11 cellular contexts compared by ENCODE assay signal in genomic region chr12:95802482-95803264, GRCh38. TPM values are rescaled to one million over a fixed set of nuclear protein-coding genes. Genes with fewer than 3 reads are reported as not detected.
DNase-seq lines count a peak whose midpoint lies in the region; ATAC-seq, FAIRE-seq and TF ChIP-seq lines count a peak whose summit lies in the region.
"Had no signal": no experiment of that assay in that cellular context is flagged by ENCODE, and none has a peak within 500 bp of the region (broad histone marks: within the 10 kb centered on the region; RNA-seq: fewer than 3 reads in every experiment).

No MANE protein-coding gene starts in this region.

- FAIRE-seq in RCC 7860 (lab: Jason Lieb, UNC) = peak; percentile 96

- TF ChIP-seq CTCF in fibroblast of mammary gland (conservative IDR thresholded peaks at IDR 0.05; ENCODE audit: control insufficient read depth, insufficient read depth, low read depth, low read length) (no peak), omental fat pad (IDR thresholded peaks at IDR 0.05) (no peak)

- no peak overlapping the region for H3K4me3 Mint-ChIP-seq in activated naive CD4-positive, alpha-beta T cell treated with anti-CD3 and anti-CD28 coated beads for 36 hours
- H3K4me3 Mint-ChIP-seq: activated naive CD8-positive, alpha-beta T cell treated with anti-CD3 and anti-CD28 coated beads, Interleukin-2, amount 50 U/mL, for 24 hours had no signal

- intact Hi-C loops in activated naive CD4-positive, alpha-beta T cell treated with anti-CD3 and anti-CD28 coated beads for 36 hours (cut with micrococcal nuclease) = no loop called here

- H3K27ac Mint-ChIP-seq in activated naive CD4-positive, alpha-beta T cell treated with anti-CD3 and anti-CD28 coated beads for 36 hours = no peak overlapping the region
- H3K27ac Mint-ChIP-seq: activated naive CD8-positive, alpha-beta T cell treated with anti-CD3 and anti-CD28 coated beads, Interleukin-2, amount 50 U/mL, for 24 hours had no signal

- DNase-seq in COLO829 (ENCODE audit: low spot score) = peak; percentile 19
- peak; percentile 94 for DNase-seq in RCC 7860 (ENCODE audit: low spot score)
- peak; percentile 81 for DNase-seq in fibroblast of mammary gland (ENCODE audit: low read depth)
- no peak for DNase-seq in omental fat pad (ENCODE audit: low spot score)
- DNase-seq in midbrain (lab: John Stamatoyannopoulos, UW) = no peak
- no peak for DNase-seq in activated naive CD4-positive, alpha-beta T cell treated with anti-CD3 and anti-CD28 coated beads for 36 hours
- DNase-seq in pons (ENCODE audit: low spot score) = no peak
- DNase-seq: activated naive CD8-positive, alpha-beta T cell treated with anti-CD3 and anti-CD28 coated beads, Interleukin-2, amount 50 U/mL, for 24 hours; DMS79; NCI-H345 had no signal

- peaks cover 10% of the 10 kb centered on the region for H3K27me3 Mint-ChIP-seq in activated naive CD4-positive, alpha-beta T cell treated with anti-CD3 and anti-CD28 coated beads for 36 hours (ENCODE audit: low read depth)

- CTCF ChIA-PET in activated naive CD4-positive, alpha-beta T cell treated with anti-CD3 and anti-CD28 coated beads for 36 hours (lab: Charles Lee) = no interaction called here

- no peak overlapping the region for H3K4me3 ChIP-seq in fibroblast of mammary gland (ENCODE audit: control insufficient read depth, low read depth, low read length)

- no peaks in the 10 kb centered on the region for H3K36me3 Mint-ChIP-seq in activated naive CD4-positive, alpha-beta T cell treated with anti-CD3 and anti-CD28 coated beads for 36 hours (ENCODE audit: low read depth)

- no peaks in the 10 kb centered on the region for H3K4me1 Mint-ChIP-seq in activated naive CD4-positive, alpha-beta T cell treated with anti-CD3 and anti-CD28 coated beads for 36 hours (ENCODE audit: low read depth)
- H3K4me1 Mint-ChIP-seq: activated naive CD8-positive, alpha-beta T cell treated with anti-CD3 and anti-CD28 coated beads, Interleukin-2, amount 50 U/mL, for 24 hours had no signal

- ATAC-seq in omental fat pad (ENCODE audit: low FRiP score) (peak; percentile 83), HG02981 (IDR thresholded peaks at IDR 0.05; ENCODE audit: unreplicated experiment) (no peak)
- ATAC-seq: activated naive CD8-positive, alpha-beta T cell treated with anti-CD3 and anti-CD28 coated beads, Interleukin-2, amount 50 U/mL, for 24 hours had no signal

- H3K9me3 Mint-ChIP-seq in activated naive CD4-positive, alpha-beta T cell treated with anti-CD3 and anti-CD28 coated beads for 36 hours = no peaks in the 10 kb centered on the region
- H3K9me3 Mint-ChIP-seq: activated naive CD8-positive, alpha-beta T cell treated with anti-CD3 and anti-CD28 coated beads, Interleukin-2, amount 50 U/mL, for 24 hours had no signal

RNA-seq across cellular contexts. Expression of gene NTN4, which starts 12.1 kb away (rescaled TPM):
- total RNA-seq in omental fat pad = 10 to 100 TPM; 12.2 to 55.2 (median 15.0) TPM
- not detected for total RNA-seq in activated naive CD4-positive, alpha-beta T cell treated with anti-CD3 and anti-CD28 coated beads for 36 hours

RNA-seq across cellular contexts. Expression of gene SNRPF, which starts 56.1 kb away (rescaled TPM):
- total RNA-seq in omental fat pad = 10 to 100 TPM in 1 of 4 donors, 1 to 10 TPM in 3; 4.9 to 14.7 (median 7.9) TPM
- 10 to 100 TPM; 57.4 to 59.9 TPM for total RNA-seq in activated naive CD4-positive, alpha-beta T cell treated with anti-CD3 and anti-CD28 coated beads for 36 hours

Comparison
In these comparisons a context has a peak if more than half of its experiments do, and no peak if none do; other contexts are left out.
1. DNase-seq: peak in COLO829 (single experiment), RCC 7860 (single experiment) and fibroblast of mammary gland (single experiment); none in omental fat pad (single experiment), midbrain (single experiment), activated naive CD4-positive, alpha-beta T cell treated with anti-CD3 and anti-CD28 coated beads for 36 hours (single experiment) and pons (single experiment).
2. RNA of gene NTN4, which starts 12.1 kb away (total RNA-seq): 12.2 to 55.2 TPM in omental fat pad; not detected in activated naive CD4-positive, alpha-beta T cell treated with anti-CD3 and anti-CD28 coated beads for 36 hours; every median in the first group is over 10 times any median in the second.